ENCODE assay signal across 10 cellular contexts in genomic region chr3:70360985-70361384, GRCh38. TPM values are rescaled to one million over a fixed set of nuclear protein-coding genes. Genes with fewer than 3 reads are reported as not detected.
DNase-seq lines count a peak whose midpoint lies in the region; ATAC-seq, FAIRE-seq and TF ChIP-seq lines count a peak whose summit lies in the region.
"Had no signal": no experiment of that assay in that cellular context is flagged by ENCODE, and none has a peak within 500 bp of the region (broad histone marks: within the 10 kb centered on the region; RNA-seq: fewer than 3 reads in every experiment).

No MANE protein-coding gene starts in this region.

- H3K36me3 ChIP-seq in K562 (ENCODE audit: control insufficient read depth, insufficient read depth, low read length) = no peaks in the 10 kb centered on the region

- H3K27me3 ChIP-seq in K562 (ENCODE audit: control insufficient read depth in 2 of 2, insufficient read depth in 2 of 2, low read length in 2 of 2) = no peaks in the 10 kb centered on the region

- TF ChIP-seq RAD21 in K562 (CRISPR knock-in tag; conservative IDR thresholded peaks at IDR 0.05 in 1 of 2, IDR thresholded peaks at IDR 0.05 in 1 of 2) = no peak

- TF ChIP-seq EP300 in K562 (IDR thresholded peaks at IDR 0.05; ENCODE audit: low read length) = no peak

- no peak overlapping the region for H3K27ac ChIP-seq in K562 (ENCODE audit: extremely low read depth, low read depth, low read length)

- FAIRE-seq in K562 (lab: Jason Lieb, UNC) = no peak

- H3K9ac ChIP-seq in K562 (ENCODE audit: insufficient read depth in 1 of 2, low read depth in 2 of 2, low read length in 2 of 2) = no peak overlapping the region

- no peaks in the 10 kb centered on the region for H3K9me1 ChIP-seq in K562 (ENCODE audit: control insufficient read depth, insufficient read depth, low read length)

- DNase-seq in ELR (ENCODE audit: low read depth) = peak; percentile 37
- DNase-seq in K562 (ENCODE audit: extremely low read depth in 1 of 4, low spot score in 3 of 4) = no peak
- no peak for DNase-seq in NCI-H2196 treated with DMSO at 0.1 percent for 48 hours (lab: John Stamatoyannopoulos, UW; ENCODE audit: unreplicated experiment)
- no peak for DNase-seq in 8988T
- DNase-seq in stimulated activated CD8-positive, alpha-beta memory T cell treated with anti-CD3 and anti-CD28 coated beads, Interleukin-4, amount 100 ng/mL, for 48 hours = no peak
- no peak for DNase-seq in ecto neural progenitor cell (ENCODE audit: low spot score)
- DNase-seq: Calu3 had no signal

- H2AFZ ChIP-seq in K562 (ENCODE audit: low read depth, low read length) = no peak overlapping the region

- BruUV-seq in K562 (replicated peaks; lab: Mats Ljungman, UMichigan) = no TSS peak

- CTCF ChIA-PET in K562 (lab: Yijun Ruan, JAX; ENCODE audit: low intra/inter-chr PET ratio) = no interaction called here

- TF ChIP-seq POLR2A in K562 (conservative IDR thresholded peaks at IDR 0.05) = no peak

- TF ChIP-seq CTCF in K562 (IDR thresholded peaks at IDR 0.05 in 2 of 3, conservative IDR thresholded peaks at IDR 0.05 in 1 of 3; ENCODE audit: insufficient read depth in 2 of 3, low read depth in 1 of 3, low read length in 3 of 3) = no peak

- no peaks in the 10 kb centered on the region for H3K9me3 ChIP-seq in K562 (replicated peaks; ENCODE audit: control insufficient read depth, insufficient read depth, low read depth, low read length)

- H3K4me3 ChIP-seq in K562 = no peak overlapping the region

- in situ Hi-C loops in K562 (cut with MboI) = no loop called here

- ATAC-seq in GM19452 (IDR thresholded peaks at IDR 0.05; ENCODE audit: unreplicated experiment) (peak; percentile 91), HG03108 (IDR thresholded peaks at IDR 0.05; ENCODE audit: unreplicated experiment) (peak; percentile 68), K562 (no peak)

- no peak overlapping the region for H3K4me2 ChIP-seq in K562 (ENCODE audit: insufficient read depth, low read length)

- 0% methylated on average over 3 of the region's 3 CpGs for WGBS in K562 (ENCODE audit: insufficient coverage, low coverage, missing lambda C conversion rate)

- intact Hi-C loops in K562 (cut with micrococcal nuclease) = no loop called here

- H3K79me2 ChIP-seq in K562 (ENCODE audit: control insufficient read depth, insufficient read depth, low read length) = no peaks in the 10 kb centered on the region

- H4K20me1 ChIP-seq in K562 (replicated peaks; ENCODE audit: control insufficient read depth, insufficient read depth, low read length) = no peaks in the 10 kb centered on the region

- POLR2A ChIA-PET in K562 (lab: Yijun Ruan, JAX) = no interaction called here

- H3K4me1 ChIP-seq in K562 (replicated peaks in 1 of 2; ENCODE audit: control insufficient read depth in 2 of 2, insufficient read depth in 2 of 2, low read length in 2 of 2) = no peaks in the 10 kb centered on the region

TF ChIP-seq in K562, 482 proteins besides CTCF, POLR2A, EP300 and RAD21:
- TF ChIP-seq CEBPG (CRISPR knock-in tag; IDR thresholded peaks at IDR 0.05) (no peak), CEBPG (tag; conservative IDR thresholded peaks at IDR 0.05 in 1 of 2, IDR thresholded peaks at IDR 0.05 in 1 of 2) (0 out of 4 replicates have a peak, but pooled peaks of 1 of the 2 experiments have one; percentile 36), JUND (IDR thresholded peaks at IDR 0.05; ENCODE audit: borderline replicate concordance, low read depth, low read length) (peak; percentile 46; the same call in 1 of the 2 replicates), JUND (tag; IDR thresholded peaks at IDR 0.05; ENCODE audit: borderline replicate concordance, low read depth, low read length) (peak; percentile 63; the same call in 1 of the 3 replicates), ATF3 (IDR thresholded peaks at IDR 0.05) (peak; percentile 84), ATF3 (CRISPR knock-in tag; conservative IDR thresholded peaks at IDR 0.05) (no peak), ZNF274 (IDR thresholded peaks at IDR 0.05; ENCODE audit: borderline replicate concordance, low read depth, low read length) (no peak), PHTF2 (CRISPR knock-in tag; IDR thresholded peaks at IDR 0.05) (no peak)

RNA-seq across cellular contexts. Expression of gene MDFIC2, which starts 48.5 kb away (rescaled TPM):
- total RNA-seq in K562 (2011; cell fraction: chromatin; rRNA removed; ENCODE audit: low replicate concordance) = not detected in 2 replicates
- not detected in 2 replicates for total RNA-seq in K562 (2011; cell fraction: nucleolus; rRNA removed)
- not detected in 2 replicates for total RNA-seq in K562 (2011; cell fraction: nucleoplasm; rRNA removed)
- total RNA-seq in K562 (2014; rRNA removed) (not detected in 2 replicates), K562 (2014; rRNA removed; fragmentation: Illumina TruSeq; extraction: Trizol) (not detected in 2 replicates), K562 (2015; rRNA removed; fragmentation: Illumina TruSeq; extraction: Trizol) (not detected in 2 replicates), K562 (2021) (not detected in 2 replicates)
- polyA plus RNA-seq in K562 (2011; rRNA removed) (not detected in 2 replicates), K562 (2014; fragmentation: Illumina TruSeq; extraction: Trizol) (not detected in 2 replicates), K562 (2014; fragmentation: Nextera tagmentation; extraction: Ambion mirVana) (not detected), K562 (2014; rRNA removed) (not detected in 2 replicates)
- polyA plus RNA-seq in K562 (2011; cell fraction: cytosol; rRNA removed) = not detected in 2 replicates
- polyA plus RNA-seq in K562 (2011; cell fraction: nucleus; rRNA removed) = not detected in 2 replicates
- not detected in 2 replicates for polyA plus RNA-seq in K562 (2012)
- polyA minus RNA-seq in K562 (2011; rRNA and poly(A)+ RNA removed) = not detected in 2 replicates
- polyA minus RNA-seq in K562 (2011; cell fraction: cytosol; rRNA and poly(A)+ RNA removed) = not detected in 2 replicates
- polyA minus RNA-seq in K562 (2011; cell fraction: nucleus; rRNA and poly(A)+ RNA removed) = not detected in 2 replicates
- total RNA-seq: Calu3, skeletal muscle tissue had no signal
